29 cellular contexts compared by ENCODE assay signal in the genomic region with DNA sequence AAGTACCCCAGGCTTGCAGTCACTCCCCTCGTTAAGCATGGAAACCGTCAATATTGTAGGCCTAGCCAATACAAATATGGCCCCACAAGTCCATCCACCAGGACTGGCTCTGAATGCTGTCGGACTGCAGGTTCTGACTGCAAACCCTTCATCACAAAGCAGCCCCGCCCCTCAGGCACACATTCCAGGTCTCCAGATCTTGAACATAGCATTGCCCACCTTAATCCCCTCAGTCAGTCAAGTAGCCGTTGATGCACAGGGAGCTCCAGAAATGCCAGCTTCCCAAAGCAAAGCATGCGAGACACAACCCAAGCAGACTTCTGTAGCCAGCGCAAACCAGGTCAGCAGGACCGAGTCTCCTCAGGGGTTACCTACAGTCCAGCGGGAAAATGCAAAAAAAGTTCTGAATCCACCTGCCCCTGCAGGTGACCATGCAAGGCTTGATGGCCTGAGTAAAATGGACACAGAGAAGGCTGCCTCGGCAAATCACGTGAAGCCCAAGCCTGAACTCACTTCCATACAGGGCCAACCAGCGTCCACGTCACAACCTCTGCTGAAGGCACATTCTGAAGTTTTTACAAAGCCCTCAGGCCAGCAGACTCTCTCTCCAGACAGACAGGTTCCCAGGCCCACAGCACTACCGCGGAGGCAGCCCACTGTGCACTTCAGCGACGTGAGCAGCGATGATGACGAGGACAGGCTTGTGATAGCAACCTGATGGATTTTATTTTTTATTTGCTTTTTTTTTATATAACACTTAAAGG.
DNase-seq lines count a peak whose midpoint lies in the region; ATAC-seq and TF ChIP-seq lines count a peak whose summit lies in the region.
"Had no signal": no experiment of that assay in that cellular context is flagged by ENCODE, and none has a peak within 500 bp of the region (broad histone marks: within the 10 kb centered on the region; RNA-seq: fewer than 3 reads in every experiment).

No MANE protein-coding gene starts in this region.

- no peak for TF ChIP-seq CTCF in endodermal cell (conservative IDR thresholded peaks at IDR 0.05)

- H3K27me3 ChIP-seq in endodermal cell (ENCODE audit: control insufficient read depth, insufficient read depth, low read length, poor library complexity, severe bottlenecking) = no peaks in the 10 kb centered on the region
- H3K27me3 ChIP-seq: colonic mucosa, neural progenitor cell had no signal

- peaks cover 39% of the 10 kb centered on the region for H3K4me1 Mint-ChIP-seq in activated CD8-positive, alpha-beta memory T cell treated with anti-CD3 and anti-CD28 coated beads, Interleukin-2, amount 10 ng/mL, durations not matched to agents 7 days and 5 days
- no peaks in the 10 kb centered on the region for H3K4me1 Mint-ChIP-seq in endodermal cell
- H3K4me1 Mint-ChIP-seq: neural progenitor cell had no signal

- H3K4me3 Mint-ChIP-seq in activated CD8-positive, alpha-beta memory T cell treated with anti-CD3 and anti-CD28 coated beads, Interleukin-2, amount 10 ng/mL, durations not matched to agents 7 days and 5 days = no peak overlapping the region
- no peak overlapping the region for H3K4me3 Mint-ChIP-seq in endodermal cell
- H3K4me3 Mint-ChIP-seq: neural progenitor cell; stimulated activated naive CD8-positive, alpha-beta T cell treated with anti-CD3 and anti-CD28 coated beads, Interleukin-15, amount 100 ng/mL, for 72 hours had no signal

- DNase-seq in activated CD8-positive, alpha-beta memory T cell treated with anti-CD3 and anti-CD28 coated beads, Interleukin-2, amount 10 ng/mL, durations not matched to agents 7 days and 5 days = no peak
- DNase-seq in activated CD8-positive, alpha-beta memory T cell treated with anti-CD3 and anti-CD28 coated beads, Interleukin-2, amount 50 U/mL, for 4 hours = no peak
- DNase-seq in endodermal cell = no peak
- DNase-seq in posterior vena cava (ENCODE audit: low spot score) = peak; percentile 66
- no peak for DNase-seq in stimulated activated CD4-positive, alpha-beta T cell treated with anti-CD3 and anti-CD28 coated beads, Interleukin-4, amount 100 ng/mL, for 1 hour
- no peak for DNase-seq in NCI-H146 (lab: John Stamatoyannopoulos, UW)
- DNase-seq: activated naive CD4-positive, alpha-beta T cell treated with anti-CD3 and anti-CD28 coated beads, Interleukin-2, amount 50 U/mL, for 16 hours; anterior cingulate cortex; colonic mucosa; effector CD8-positive, alpha-beta T cell; erythroblast; H7; Karpas-422; NCI-H1436; NCI-H2081 treated with DMSO at 0.1 percent for 48 hours; NCI-H226; NCI-H526 treated with DMSO at 0.1 percent for 48 hours; SHP77 treated with DMSO at 0.1 percent for 48 hours; WERI-Rb-1 had no signal

- CTCF ChIA-PET in activated CD8-positive, alpha-beta memory T cell treated with anti-CD3 and anti-CD28 coated beads, Interleukin-2, amount 10 ng/mL, durations not matched to agents 7 days and 5 days (lab: Charles Lee) = interaction anchor here (1.1 kb wide), 1 partner anchor 46 kb away, joined by 3 read pairs; no protein-coding TSS in a partner anchor

- WGBS in endodermal cell (ENCODE audit: insufficient coverage in 1 of 2, insufficient read length in 1 of 2), 2 experiments = 95 to 99% methylated on average over 10 to 16 of the region's 19 CpGs

- H3K9ac ChIP-seq in endodermal cell (ENCODE audit: extremely low read depth, low read length, poor library complexity, severe bottlenecking) = no peak overlapping the region
- H3K9ac ChIP-seq: neural progenitor cell, parathyroid adenoma had no signal

- peak overlapping the region; percentile 19 for H3K27ac ChIP-seq in KOPT-K1 (ENCODE audit: low read depth, low read length, poor library complexity, severe bottlenecking)
- no peak overlapping the region for H3K27ac ChIP-seq in endodermal cell (ENCODE audit: low read depth, low read length)
- H3K27ac ChIP-seq: A549, colonic mucosa, neural progenitor cell, parathyroid adenoma, thoracic aorta, WERI-Rb-1 had no signal

- no peak overlapping the region for H3K4me3 ChIP-seq in endodermal cell (ENCODE audit: low read length)
- H3K4me3 ChIP-seq: A549, colonic mucosa, neural progenitor cell, thoracic aorta had no signal

- H3K36me3 Mint-ChIP-seq in activated CD8-positive, alpha-beta memory T cell treated with anti-CD3 and anti-CD28 coated beads, Interleukin-2, amount 10 ng/mL, durations not matched to agents 7 days and 5 days = peaks cover 37% of the 10 kb centered on the region
- peaks cover 37% of the 10 kb centered on the region for H3K36me3 Mint-ChIP-seq in endodermal cell (ENCODE audit: low read depth)

- H3K36me3 ChIP-seq in KOPT-K1 (ENCODE audit: insufficient read depth, low read length) (no peaks in the 10 kb centered on the region), endodermal cell (ENCODE audit: control insufficient read depth, insufficient read depth, low read length) (peaks cover 39% of the 10 kb centered on the region)
- H3K36me3 ChIP-seq: colonic mucosa had no signal

- H3K27me3 Mint-ChIP-seq in activated CD8-positive, alpha-beta memory T cell treated with anti-CD3 and anti-CD28 coated beads, Interleukin-2, amount 10 ng/mL, durations not matched to agents 7 days and 5 days = no peaks in the 10 kb centered on the region
- no peaks in the 10 kb centered on the region for H3K27me3 Mint-ChIP-seq in endodermal cell (ENCODE audit: insufficient read depth)
- H3K27me3 Mint-ChIP-seq: stimulated activated naive CD8-positive, alpha-beta T cell treated with anti-CD3 and anti-CD28 coated beads, Interleukin-15, amount 100 ng/mL, for 72 hours had no signal

- intact Hi-C loops in posterior vena cava (cut with DNase I) = no loop called here

- H3K27ac Mint-ChIP-seq in activated CD8-positive, alpha-beta memory T cell treated with anti-CD3 and anti-CD28 coated beads, Interleukin-2, amount 10 ng/mL, durations not matched to agents 7 days and 5 days = peak overlapping the region; percentile 35
- peak overlapping the region; percentile 52 for H3K27ac Mint-ChIP-seq in endodermal cell
- H3K27ac Mint-ChIP-seq: neural progenitor cell had no signal

- no peaks in the 10 kb centered on the region for H3K4me1 ChIP-seq in endodermal cell (ENCODE audit: control insufficient read depth, insufficient read depth, low read length)
- H3K4me1 ChIP-seq: colonic mucosa, neural progenitor cell, parathyroid adenoma had no signal

- H3K9me3 ChIP-seq in KOPT-K1 (ENCODE audit: insufficient read depth, low read length, poor library complexity, severe bottlenecking) (no peaks in the 10 kb centered on the region), endodermal cell (ENCODE audit: control insufficient read depth, low read length) (no peaks in the 10 kb centered on the region)
- H3K9me3 ChIP-seq: A549, colonic mucosa, thoracic aorta had no signal

- H3K9me3 Mint-ChIP-seq in activated CD8-positive, alpha-beta memory T cell treated with anti-CD3 and anti-CD28 coated beads, Interleukin-2, amount 10 ng/mL, durations not matched to agents 7 days and 5 days (ENCODE audit: low read depth) = no peaks in the 10 kb centered on the region
- no peaks in the 10 kb centered on the region for H3K9me3 Mint-ChIP-seq in endodermal cell
- H3K9me3 Mint-ChIP-seq: activated T-helper 1 cell treated with anti-CD3 and anti-CD28 coated beads, Interleukin-12 subunit alpha, Interleukin-12 subunit beta, Interleukin-2, Interleukin-4 antibody, amounts not matched to agents 30 ng/mL and 10 ng/mL and 1 ng/mL, durations not matched to agents 14 hours and 24 hours and 36 hours; CD8-positive, alpha-beta T cell; neural progenitor cell; stimulated activated naive CD8-positive, alpha-beta T cell treated with anti-CD3 and anti-CD28 coated beads, Interleukin-15, amount 100 ng/mL, for 72 hours had no signal

- no peak for ATAC-seq in activated CD8-positive, alpha-beta memory T cell treated with anti-CD3 and anti-CD28 coated beads, Interleukin-2, amount 10 ng/mL, durations not matched to agents 7 days and 5 days
- ATAC-seq in HG03342 (IDR thresholded peaks at IDR 0.05; ENCODE audit: unreplicated experiment) = no peak
- ATAC-seq: A549, left lobe of liver had no signal
